ENCODE assay signal across 24 cellular contexts in genomic region chr3:48797626-48798025, GRCh38. TPM values are rescaled to one million over a fixed set of nuclear protein-coding genes. Genes with fewer than 3 reads are reported as not detected.
DNase-seq lines count a peak whose midpoint lies in the region; ATAC-seq, FAIRE-seq and TF ChIP-seq lines count a peak whose summit lies in the region.
"Had no signal": no experiment of that assay in that cellular context is flagged by ENCODE, and none has a peak within 500 bp of the region (broad histone marks: within the 10 kb centered on the region; RNA-seq: fewer than 3 reads in every experiment).

No MANE protein-coding gene starts in this region.

- DNase-seq in H54 (ENCODE audit: insufficient read length, low spot score) (no peak), T-cell (no peak), epithelial cell of esophagus (ENCODE audit: low read depth) (peak; percentile 35), ecto neural progenitor cell (ENCODE audit: low spot score) (no peak), testis (no peak)
- no peak for DNase-seq in naive thymus-derived CD4-positive, alpha-beta T cell
- no peak for DNase-seq in activated naive CD4-positive, alpha-beta T cell (lab: John Stamatoyannopoulos, UW)
- DNase-seq: DMS53, GDM1, HFFc6, KBM-7, NCI-H1105 treated with DMSO at 0.1 percent for 48 hours, NCI-H1694, NCI-H2081, NCI-H2171, NCI-H446, NCI-H526, SHP77 had no signal

- H3K27me3 ChIP-seq in naive thymus-derived CD4-positive, alpha-beta T cell (ENCODE audit: control insufficient read depth in 2 of 2, insufficient read depth in 2 of 2, low read length in 2 of 2): no peaks in the 10 kb centered on the region
- H3K27me3 ChIP-seq in testis: no peaks in the 10 kb centered on the region

- H3K27ac ChIP-seq in naive thymus-derived CD4-positive, alpha-beta T cell (ENCODE audit: low read depth, low read length): no peak overlapping the region
- no peak overlapping the region for H3K27ac ChIP-seq in testis

- H3K36me3 Mint-ChIP-seq in T-cell: peaks cover 13% of the 10 kb centered on the region
- H3K36me3 Mint-ChIP-seq in naive thymus-derived CD4-positive, alpha-beta T cell: peaks cover 0 to 33% (median 4%) of the 10 kb centered on the region in 5 donors

- H3K4me1 Mint-ChIP-seq in T-cell: peaks cover 2 to 6% (median 5%) of the 10 kb centered on the region in 3 donors
- peaks cover 0 to 12% (median 5%) of the 10 kb centered on the region in 7 donors for H3K4me1 Mint-ChIP-seq in naive thymus-derived CD4-positive, alpha-beta T cell
- H3K4me1 Mint-ChIP-seq: B cell had no signal

- 100% methylated on average over 2 of the region's 2 CpGs for WGBS in testis, 2 donors

- CTCF ChIA-PET in T-cell (lab: Charles Lee): no interaction called here
- CTCF ChIA-PET in naive thymus-derived CD4-positive, alpha-beta T cell (lab: Charles Lee): no interaction called here

- TF ChIP-seq POLR2A in H54 (IDR thresholded peaks at IDR 0.05; ENCODE audit: low read depth, low read length) (no peak), testis (IDR thresholded peaks at IDR 0.05) (no peak)

- no peaks in the 10 kb centered on the region for H3K4me1 ChIP-seq in naive thymus-derived CD4-positive, alpha-beta T cell (ENCODE audit: control insufficient read depth in 2 of 2, insufficient read depth in 2 of 2, low read length in 2 of 2)
- H3K4me1 ChIP-seq in testis: no peaks in the 10 kb centered on the region

- H3K27me3 Mint-ChIP-seq in T-cell: no peaks in the 10 kb centered on the region
- H3K27me3 Mint-ChIP-seq in naive thymus-derived CD4-positive, alpha-beta T cell: no peaks in the 10 kb centered on the region
- H3K27me3 Mint-ChIP-seq: B cell had no signal

- TF ChIP-seq CTCF in epithelial cell of esophagus (IDR thresholded peaks at IDR 0.05; ENCODE audit: insufficient read depth, low read depth, low read length, missing control alignments) (no peak), testis (IDR thresholded peaks at IDR 0.05) (no peak)

- peak; percentile 36 for FAIRE-seq in H54 (lab: Jason Lieb, UNC)
- FAIRE-seq: A204.1, D721Med, RCC 7860 had no signal

- H3K27ac Mint-ChIP-seq in T-cell: peak overlapping the region; percentile 4 to 23
- H3K27ac Mint-ChIP-seq in naive thymus-derived CD4-positive, alpha-beta T cell: peak overlapping the region in 5 of 9 donors; percentile 17 to 78 (median 57)
- H3K27ac Mint-ChIP-seq: B cell, HFFc6 had no signal

- no peak for ATAC-seq in T-cell (replicated peaks in 1 of 4)
- no peak for ATAC-seq in naive thymus-derived CD4-positive, alpha-beta T cell
- no peak for ATAC-seq in HG02763 (IDR thresholded peaks at IDR 0.05; ENCODE audit: unreplicated experiment)

- no peak overlapping the region for H3K4me3 Mint-ChIP-seq in T-cell
- H3K4me3 Mint-ChIP-seq in naive thymus-derived CD4-positive, alpha-beta T cell: no peak overlapping the region
- H3K4me3 Mint-ChIP-seq: B cell, CD14-positive monocyte, HFFc6 had no signal

- intact Hi-C loops in naive thymus-derived CD4-positive, alpha-beta T cell (cut with micrococcal nuclease): no loop called here
- intact Hi-C loops in testis (cut with DNase I; ENCODE audit: low total_unique reads): no loop called here

- no peak overlapping the region for H3K4me3 ChIP-seq in epithelial cell of esophagus (ENCODE audit: low read length)
- H3K4me3 ChIP-seq in naive thymus-derived CD4-positive, alpha-beta T cell (ENCODE audit: low read length): no peak overlapping the region
- no peak overlapping the region for H3K4me3 ChIP-seq in testis

- no peaks in the 10 kb centered on the region for H3K9me3 Mint-ChIP-seq in T-cell
- peaks cover 0 to 2% (median 0%) of the 10 kb centered on the region in 11 donors for H3K9me3 Mint-ChIP-seq in naive thymus-derived CD4-positive, alpha-beta T cell
- H3K9me3 Mint-ChIP-seq: CD14-positive monocyte, HFFc6 had no signal

- POLR2A ChIA-PET in T-cell (lab: Charles Lee): no interaction called here
- POLR2A ChIA-PET in naive thymus-derived CD4-positive, alpha-beta T cell (lab: Charles Lee): no interaction called here

- no peaks in the 10 kb centered on the region for H3K9me3 ChIP-seq in naive thymus-derived CD4-positive, alpha-beta T cell (ENCODE audit: control insufficient read depth in 2 of 3, low read length in 3 of 3)
- no peaks in the 10 kb centered on the region for H3K9me3 ChIP-seq in testis

- H3K36me3 ChIP-seq in naive thymus-derived CD4-positive, alpha-beta T cell (ENCODE audit: control insufficient read depth in 2 of 3, insufficient read depth in 3 of 3, low read length in 3 of 3): no peaks in the 10 kb centered on the region
- no peaks in the 10 kb centered on the region for H3K36me3 ChIP-seq in testis (ENCODE audit: low read depth, missing control alignments)

RNA-seq across cellular contexts. Expression of gene PRKAR2A, which starts 50.0 kb away (rescaled TPM):
- 10 to 100 TPM; 30.9 to 51.8 (median 49.0) TPM for total RNA-seq in T-cell
- 10 to 100 TPM; 25.9 to 45.1 (median 38.9) TPM for total RNA-seq in naive thymus-derived CD4-positive, alpha-beta T cell
- polyA plus RNA-seq in naive thymus-derived CD4-positive, alpha-beta T cell: 10 to 100 TPM; 10.3 to 12.5 TPM
- 100 to 1,000 TPM in 1 of 2 donors, 10 to 100 TPM in 1; 52.2 to 150 TPM for total RNA-seq in testis
- polyA plus RNA-seq in testis (ENCODE audit: insufficient read depth, low read depth, low replicate concordance): 166 TPM
